In the genomic region with DNA sequence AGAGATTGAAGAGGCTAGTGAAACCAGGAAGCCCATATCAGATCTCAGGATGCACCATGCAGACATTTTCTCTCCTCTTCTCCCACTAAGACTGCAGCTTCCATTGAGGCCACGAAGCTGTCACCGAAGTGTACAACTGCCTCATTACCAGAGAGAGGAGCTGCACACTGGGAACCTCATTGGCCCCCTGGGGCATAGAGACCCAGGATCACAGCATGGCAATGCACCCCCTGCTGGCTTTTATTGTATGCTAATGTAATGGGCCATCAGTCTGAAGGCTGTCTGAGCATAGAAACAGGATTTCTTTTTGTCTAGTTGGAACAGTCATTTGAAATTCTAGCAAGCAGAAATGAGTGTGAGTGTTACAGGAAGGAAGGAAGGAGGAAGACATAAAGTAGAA, we compare ENCODE assay signal across 16 cellular contexts.
DNase-seq lines count a peak whose midpoint lies in the region; ATAC-seq and TF ChIP-seq lines count a peak whose summit lies in the region.
"Had no signal": no experiment of that assay in that cellular context is flagged by ENCODE, and none has a peak within 500 bp of the region (broad histone marks: within the 10 kb centered on the region; RNA-seq: fewer than 3 reads in every experiment).

No MANE protein-coding gene starts in this region.

- no peak overlapping the region for H4K5ac ChIP-seq in H9 (ENCODE audit: insufficient read length, low read depth, low read length)

- no peaks in the 10 kb centered on the region for H3K4me1 Mint-ChIP-seq in progenitor cell of endocrine pancreas (ENCODE audit: low read depth)
- H3K4me1 Mint-ChIP-seq in H9, result peaks cover 11 to 22% of the 10 kb centered on the region in 2 experiments

- H2AFZ ChIP-seq in Loucy (ENCODE audit: low read length) (no peak overlapping the region), OCI-LY7 (ENCODE audit: low read length) (no peak overlapping the region), H9 (ENCODE audit: low read length) (no peak overlapping the region)

- POLR2A ChIA-PET in OCI-LY7 (lab: Charles Lee), result no interaction called here

- H3K9me3 ChIP-seq in Loucy (ENCODE audit: insufficient read depth, low read depth, low read length), result no peaks in the 10 kb centered on the region
- H3K9me3 ChIP-seq in OCI-LY7 (ENCODE audit: low read length), result no peaks in the 10 kb centered on the region
- H3K9me3 ChIP-seq in H9 (ENCODE audit: control insufficient read depth, low read depth, low read length), result no peaks in the 10 kb centered on the region
- H3K9me3 ChIP-seq: gastrocnemius medialis had no signal

- H4K91ac ChIP-seq in H9 (ENCODE audit: insufficient read length, low read depth, low read length), result no peak overlapping the region

- no peak overlapping the region for H2BK12ac ChIP-seq in H9 (ENCODE audit: insufficient read length, low read depth, low read length)

- H3K56ac ChIP-seq in H9 (ENCODE audit: insufficient read length, low read depth, low read length), result no peak overlapping the region

- H3K23ac ChIP-seq in H9 (ENCODE audit: insufficient read length, low read depth, low read length), result no peak overlapping the region

- H3K23me2 ChIP-seq in H9 (ENCODE audit: insufficient read length, low read depth, low read length, poor library complexity, severe bottlenecking), result no peaks in the 10 kb centered on the region

- no peak overlapping the region for H4K8ac ChIP-seq in H9 (replicated peaks; ENCODE audit: insufficient read length, low read depth, low read length)

- no peak overlapping the region for H3K4ac ChIP-seq in H9 (ENCODE audit: low read depth, low read length)

- H3K27ac ChIP-seq in OCI-LY7 (ENCODE audit: low read depth, low read length, poor library complexity, severe bottlenecking) (no peak overlapping the region), H9 (ENCODE audit: insufficient read length, low read depth, low read length) (no peak overlapping the region)
- H3K27ac ChIP-seq: gastrocnemius medialis had no signal

- no peak overlapping the region for H2BK5ac ChIP-seq in H9 (ENCODE audit: insufficient read length, low read length)

- H3K9ac ChIP-seq in Loucy (ENCODE audit: low read depth, low read length, poor library complexity, severe bottlenecking) (no peak overlapping the region), H9 (ENCODE audit: extremely low read depth, insufficient read length, low read length) (no peak overlapping the region)

- H3K4me3 ChIP-seq in Loucy (ENCODE audit: low read length, poor library complexity, severe bottlenecking), result no peak overlapping the region
- H3K4me3 ChIP-seq in OCI-LY7 (ENCODE audit: low read depth, low read length, poor library complexity, severe bottlenecking), result no peak overlapping the region
- H3K4me3 ChIP-seq: gastrocnemius medialis had no signal

- intact Hi-C loops in OCI-LY7 (cut with micrococcal nuclease; ENCODE audit: unreplicated experiment), result no loop called here

- no peak overlapping the region for H3T11ph ChIP-seq in H9 (ENCODE audit: low read length)

- H3K27me3 ChIP-seq in Loucy (ENCODE audit: insufficient read depth, low read length, poor library complexity, severe bottlenecking) (no peaks in the 10 kb centered on the region), H9 (ENCODE audit: insufficient read depth, low read length) (no peaks in the 10 kb centered on the region)
- H3K27me3 ChIP-seq: gastrocnemius medialis had no signal

- H3K4me2 ChIP-seq in Loucy (ENCODE audit: low read depth, low read length, poor library complexity, severe bottlenecking) (no peak overlapping the region), OCI-LY7 (ENCODE audit: low read length) (no peak overlapping the region), H9 (ENCODE audit: insufficient read depth, insufficient read length, low read length) (no peak overlapping the region)

- no peaks in the 10 kb centered on the region for H3K36me3 ChIP-seq in Loucy (ENCODE audit: insufficient read depth, low read length)
- no peaks in the 10 kb centered on the region for H3K36me3 ChIP-seq in OCI-LY7 (ENCODE audit: insufficient read depth, low read length)
- H3K36me3 ChIP-seq: gastrocnemius medialis had no signal

- no peak overlapping the region for H3K4me3 Mint-ChIP-seq in progenitor cell of endocrine pancreas (ENCODE audit: low read depth)
- H3K4me3 Mint-ChIP-seq in H9, result no peak overlapping the region
- H3K4me3 Mint-ChIP-seq: brain; HFFc6; stimulated activated naive CD8-positive, alpha-beta T cell treated with anti-CD3 and anti-CD28 coated beads, Interleukin-15, Interleukin-2, amounts not matched to agents 100 ng/mL and 50 ng/mL, for 24 hours had no signal

- no peaks in the 10 kb centered on the region for H3K79me1 ChIP-seq in H9 (ENCODE audit: insufficient read depth, low read depth, low read length, poor library complexity, severe bottlenecking)

- no peak overlapping the region for H3K18ac ChIP-seq in H9 (ENCODE audit: insufficient read length, low read depth, low read length)

- H2BK120ac ChIP-seq in H9 (ENCODE audit: low read depth, low read length, poor library complexity, severe bottlenecking), result no peak overlapping the region

- DNase-seq in activated CD4-positive, alpha-beta T cell treated with anti-CD3 and anti-CD28 coated beads for 48 hours, result peak; percentile 3
- DNase-seq in activated CD4-positive, alpha-beta T cell treated with anti-CD3 and anti-CD28 coated beads, Interleukin-2, amount 50 U/mL, for 1 hour, result no peak
- DNase-seq in OCI-LY7 (ENCODE audit: low spot score) (no peak), progenitor cell of endocrine pancreas (ENCODE audit: low spot score, unreplicated experiment) (no peak), H9 (no peak)
- DNase-seq: activated gamma-delta T cell treated with Interleukin-2 at 50 U/mL for 16 hours, EL, gastrocnemius medialis, HFFc6, NCI-H187 treated with DMSO at 0.1 percent for 48 hours, T-helper 9 cell had no signal

- no peaks in the 10 kb centered on the region for H3K9me2 ChIP-seq in Loucy (replicated peaks; ENCODE audit: low read depth, low read length)
- no peaks in the 10 kb centered on the region for H3K9me2 ChIP-seq in OCI-LY7 (ENCODE audit: insufficient read depth, low read length)

- H3F3A ChIP-seq in Loucy (ENCODE audit: low read depth), result no peaks in the 10 kb centered on the region

- CTCF ChIA-PET in OCI-LY7 (lab: Charles Lee; ENCODE audit: unreplicated experiment), result no interaction called here

- no peaks in the 10 kb centered on the region for H3K79me2 ChIP-seq in Loucy (ENCODE audit: insufficient read depth, low read length)
- H3K79me2 ChIP-seq in OCI-LY7 (ENCODE audit: insufficient read depth, low read depth, low read length), result no peaks in the 10 kb centered on the region
- H3K79me2 ChIP-seq in H9 (ENCODE audit: insufficient read depth, low read length), result no peaks in the 10 kb centered on the region

- BruUV-seq in OCI-LY7 (replicated peaks; lab: Mats Ljungman, UMichigan), result no TSS peak

- H2AK5ac ChIP-seq in H9 (ENCODE audit: insufficient read length, low read length), result no peak overlapping the region

- H2BK15ac ChIP-seq in H9 (ENCODE audit: low read depth, low read length), result no peak overlapping the region

- peak; percentile 53 for TF ChIP-seq CTCF in Loucy (conservative IDR thresholded peaks at IDR 0.05; ENCODE audit: low read length)
- 0 out of 2 replicates have a peak, but pooled peaks have one; percentile 11 for TF ChIP-seq CTCF in OCI-LY7 (conservative IDR thresholded peaks at IDR 0.05; ENCODE audit: low read length)
- peak; percentile 29 for TF ChIP-seq CTCF in progenitor cell of endocrine pancreas (IDR thresholded peaks at IDR 0.05; ENCODE audit: unreplicated experiment)
- no peak for TF ChIP-seq CTCF in H9 (conservative IDR thresholded peaks at IDR 0.05)

- ATAC-seq in GM21447 (IDR thresholded peaks at IDR 0.05; ENCODE audit: unreplicated experiment) (no peak), GM18511 (IDR thresholded peaks at IDR 0.05; ENCODE audit: unreplicated experiment) (no peak)
- ATAC-seq: gastrocnemius medialis had no signal

- H3K36me3 Mint-ChIP-seq in progenitor cell of endocrine pancreas (ENCODE audit: insufficient read depth) (no peaks in the 10 kb centered on the region), H9 (ENCODE audit: insufficient read depth in 1 of 3, low read depth in 3 of 3) (0 out of 7 replicates have a peak, but pooled peaks cover 0 to 2% (median 0%) of the 10 kb centered on the region in 3 experiments)
- H3K36me3 Mint-ChIP-seq: brain had no signal

- H3K14ac ChIP-seq in H9 (ENCODE audit: insufficient read depth, low read length), result no peak overlapping the region

- no peaks in the 10 kb centered on the region for H4K20me1 ChIP-seq in Loucy (ENCODE audit: insufficient read depth, low read length, poor library complexity, severe bottlenecking)
- no peaks in the 10 kb centered on the region for H4K20me1 ChIP-seq in OCI-LY7 (ENCODE audit: insufficient read depth, low read length)
- H4K20me1 ChIP-seq in H9 (ENCODE audit: control insufficient read depth, insufficient read depth, insufficient read length), result no peaks in the 10 kb centered on the region

- no peaks in the 10 kb centered on the region for H3K9me3 Mint-ChIP-seq in progenitor cell of endocrine pancreas (ENCODE audit: low read depth)
- H3K9me3 Mint-ChIP-seq in H9, result no peaks in the 10 kb centered on the region
- H3K9me3 Mint-ChIP-seq: brain; stimulated activated naive CD8-positive, alpha-beta T cell treated with anti-CD3 and anti-CD28 coated beads, Interleukin-15, Interleukin-2, amounts not matched to agents 100 ng/mL and 50 ng/mL, for 24 hours had no signal

- H3K4me1 ChIP-seq in Loucy (ENCODE audit: insufficient read depth, low read length, poor library complexity, severe bottlenecking) (no peaks in the 10 kb centered on the region), OCI-LY7 (ENCODE audit: insufficient read depth, low read length, poor library complexity, severe bottlenecking) (no peaks in the 10 kb centered on the region), H9 (ENCODE audit: insufficient read depth, low read length) (0 out of 2 replicates have a peak, but pooled peaks cover 3% of the 10 kb centered on the region)
- H3K4me1 ChIP-seq: gastrocnemius medialis had no signal

- H3K27ac Mint-ChIP-seq in progenitor cell of endocrine pancreas (no peak overlapping the region), H9 (no peak overlapping the region; a peak in 1 of 7 replicates)
- H3K27ac Mint-ChIP-seq: HFFc6; stimulated activated naive CD8-positive, alpha-beta T cell treated with anti-CD3 and anti-CD28 coated beads, Interleukin-15, Interleukin-2, amounts not matched to agents 100 ng/mL and 50 ng/mL, for 24 hours had no signal

- no CpG with 5 or more reads among the region's 2 CpGs for WGBS in H9 (ENCODE audit: extremely low coverage, insufficient read length, low lambda C conversion rate)

- H2BK20ac ChIP-seq in H9 (ENCODE audit: low read depth, low read length, poor library complexity, severe bottlenecking), result no peak overlapping the region

- H3K27me3 Mint-ChIP-seq in progenitor cell of endocrine pancreas (no peaks in the 10 kb centered on the region), H9 (ENCODE audit: low read depth) (no peaks in the 10 kb centered on the region)
- H3K27me3 Mint-ChIP-seq: brain; stimulated activated naive CD8-positive, alpha-beta T cell treated with anti-CD3 and anti-CD28 coated beads, Interleukin-15, Interleukin-2, amounts not matched to agents 100 ng/mL and 50 ng/mL, for 24 hours had no signal
